ENCODE assay signal across 8 cellular contexts in genomic region chr4:77155631-77156345, GRCh38. TPM values are rescaled to one million over a fixed set of nuclear protein-coding genes. Genes with fewer than 3 reads are reported as not detected.
DNase-seq lines count a peak whose midpoint lies in the region; ATAC-seq and TF ChIP-seq lines count a peak whose summit lies in the region.

No MANE protein-coding gene starts in this region.

- H3K9ac ChIP-seq in MM.1S (ENCODE audit: low read length) = peak overlapping the region; percentile 51; the same call in 1 of the 2 replicates

- H3K27me3 Mint-ChIP-seq in CD4-positive, CD25-positive, alpha-beta regulatory T cell = peaks cover 6% of the 10 kb centered on the region
- H3K27me3 Mint-ChIP-seq in natural killer cell (ENCODE audit: low read depth in 2 of 2) = no peaks in the 10 kb centered on the region

- peaks cover 0 to 2% (median 0%) of the 10 kb centered on the region in 7 donors for H3K9me3 Mint-ChIP-seq in CD4-positive, CD25-positive, alpha-beta regulatory T cell
- H3K9me3 Mint-ChIP-seq in natural killer cell = no peaks in the 10 kb centered on the region

- peaks cover 26% of the 10 kb centered on the region for H3F3A ChIP-seq in MM.1S (ENCODE audit: insufficient read depth, low read length)

- H3K4me3 Mint-ChIP-seq in CD4-positive, CD25-positive, alpha-beta regulatory T cell = peak overlapping the region; percentile 93 to 99 (median 98)
- peak overlapping the region; percentile 98 for H3K4me3 Mint-ChIP-seq in natural killer cell

- H2AFZ ChIP-seq in MM.1S (ENCODE audit: low read length) = peak overlapping the region; percentile 46

- peak overlapping the region; percentile 89 for H3K4me2 ChIP-seq in MM.1S (ENCODE audit: low read depth, low read length)

- peak overlapping the region; percentile 82 for H3K4me3 ChIP-seq in CD4-positive, CD25-positive, alpha-beta regulatory T cell (ENCODE audit: low read depth, low read length)
- H3K4me3 ChIP-seq in MM.1S (ENCODE audit: low read length) = peak overlapping the region; percentile 58

- peaks cover 20% of the 10 kb centered on the region for H3K36me3 ChIP-seq in CD4-positive, CD25-positive, alpha-beta regulatory T cell (ENCODE audit: control insufficient read depth, insufficient read depth, low read length)
- H3K36me3 ChIP-seq in MM.1S (replicated peaks; ENCODE audit: insufficient read depth, low read length) = no peaks in the 10 kb centered on the region

- H4K20me1 ChIP-seq in MM.1S (ENCODE audit: insufficient read depth, low read length) = no peaks in the 10 kb centered on the region

- TF ChIP-seq CTCF in MM.1S (IDR thresholded peaks at IDR 0.05; ENCODE audit: low read length) (no peak), natural killer cell (IDR thresholded peaks at IDR 0.05) (no peak)

- H3K27ac Mint-ChIP-seq in CD4-positive, CD25-positive, alpha-beta regulatory T cell = peak overlapping the region; percentile 98 to 99 (median 98)
- peak overlapping the region; percentile 93 to 96 for H3K27ac Mint-ChIP-seq in natural killer cell

- peaks cover 4% of the 10 kb centered on the region; the same call in 1 of the 2 replicates for H3K79me2 ChIP-seq in MM.1S (ENCODE audit: low read length)

- peak overlapping the region; percentile 89 for H3K27ac ChIP-seq in CD4-positive, CD25-positive, alpha-beta regulatory T cell (ENCODE audit: insufficient read depth, low read length, poor library complexity, severe bottlenecking)
- H3K27ac ChIP-seq in MM.1S (ENCODE audit: low read length) (peak overlapping the region; percentile 70; the same call in 1 of the 2 replicates), caudate nucleus (ENCODE audit: low read depth, low read length) (peak overlapping the region; percentile 86)

- H3K4me1 ChIP-seq in CD4-positive, CD25-positive, alpha-beta regulatory T cell (ENCODE audit: control insufficient read depth, insufficient read depth, low read length, poor library complexity, severe bottlenecking) = peaks cover 67% of the 10 kb centered on the region
- peaks cover 29% of the 10 kb centered on the region for H3K4me1 ChIP-seq in MM.1S (ENCODE audit: low read length)

- peaks cover 28 to 78% (median 63%) of the 10 kb centered on the region in 4 donors for H3K4me1 Mint-ChIP-seq in CD4-positive, CD25-positive, alpha-beta regulatory T cell
- peaks cover 16 to 21% of the 10 kb centered on the region in 2 donors for H3K4me1 Mint-ChIP-seq in natural killer cell

- intact Hi-C loops in natural killer cell (cut with micrococcal nuclease) = loop anchor here (1.0 to 10.0 kb wide), 5 partner anchors 58 to 1011 kb away; partner anchors contain the start of genes NUP54 and SEPTIN11

- H3K9me3 ChIP-seq in CD4-positive, CD25-positive, alpha-beta regulatory T cell (ENCODE audit: control insufficient read depth in 2 of 2, low read length in 2 of 2) = no peaks in the 10 kb centered on the region
- H3K9me3 ChIP-seq in MM.1S (replicated peaks; ENCODE audit: insufficient read depth, low read length) = no peaks in the 10 kb centered on the region

- no peak for DNase-seq in CD4-positive, CD25-positive, alpha-beta regulatory T cell
- DNase-seq in MM.1S (peak; percentile 18), caudate nucleus (lab: John Stamatoyannopoulos, UW) (peak in 1 of 61 donors; percentile 55), natural killer cell (no peak), HK-2 (ENCODE audit: unreplicated experiment) (no peak)
- no peak for DNase-seq in stimulated activated CD4-positive, alpha-beta T cell treated with anti-CD3 and anti-CD28 coated beads, Interleukin-4, amount 100 ng/mL, for 1 hour
- DNase-seq in stimulated activated naive CD4-positive, alpha-beta T cell treated with Interleukin-2 at 50 U/mL for 16 hours (lab: John Stamatoyannopoulos, UW) = no peak

- no peaks in the 10 kb centered on the region for H3K9me2 ChIP-seq in MM.1S (replicated peaks; ENCODE audit: insufficient read depth, low read length)

- H3K27me3 ChIP-seq in CD4-positive, CD25-positive, alpha-beta regulatory T cell (ENCODE audit: control insufficient read depth, insufficient read depth, low read length) = no peaks in the 10 kb centered on the region
- no peaks in the 10 kb centered on the region for H3K27me3 ChIP-seq in MM.1S (replicated peaks; ENCODE audit: insufficient read depth, low read length)

- ATAC-seq in CD4-positive, CD25-positive, alpha-beta regulatory T cell (ENCODE audit: low read depth in 2 of 2) = no peak
- ATAC-seq in natural killer cell (no peak), HG02970 (IDR thresholded peaks at IDR 0.05; ENCODE audit: low FRiP score, unreplicated experiment) (no peak)

- H3K36me3 Mint-ChIP-seq in CD4-positive, CD25-positive, alpha-beta regulatory T cell = peaks cover 9% of the 10 kb centered on the region
- H3K36me3 Mint-ChIP-seq in natural killer cell = no peaks in the 10 kb centered on the region

RNA-seq across cellular contexts. Expression of gene CCNG2, which starts 1.2 kb away (rescaled TPM):
- 80.6 TPM for total RNA-seq in CD4-positive, CD25-positive, alpha-beta regulatory T cell
- 10 to 100 TPM; 35.0 to 45.0 (median 38.7) TPM for polyA plus RNA-seq in CD4-positive, CD25-positive, alpha-beta regulatory T cell
- 10 to 100 TPM; 35.5 to 91.5 (median 40.6) TPM for total RNA-seq in natural killer cell
